In genomic region chr21:40923361-40923760, GRCh38 we compare ENCODE assay signal across 18 cellular contexts.
A peak's percentile ranks its signal among the peaks of the same experiment; 100 is the strongest.
DNase-seq lines count a peak whose midpoint lies in the region; ATAC-seq and TF ChIP-seq lines count a peak whose summit lies in the region.
"Had no signal": no experiment of that assay in that cellular context is flagged by ENCODE, and none has a peak within 500 bp of the region (broad histone marks: within the 10 kb centered on the region; RNA-seq: fewer than 3 reads in every experiment).

No MANE protein-coding gene starts in this region.

- TF ChIP-seq CTCF in astrocyte of the cerebellum (IDR thresholded peaks at IDR 0.05; ENCODE audit: low read depth, low read length, missing control alignments) (no peak), foreskin keratinocyte (conservative IDR thresholded peaks at IDR 0.05) (peak; percentile 6), lower leg skin (IDR thresholded peaks at IDR 0.05) (no peak)

- in situ Hi-C loops in astrocyte of the cerebellum (cut with HindIII; ENCODE audit: low sequenced_read_pairs) = no loop called here

- ATAC-seq in foreskin keratinocyte = peak; percentile 52
- ATAC-seq in GM21423 (IDR thresholded peaks at IDR 0.05; ENCODE audit: unreplicated experiment) = no peak
- ATAC-seq: K562 had no signal

- H3K4me3 ChIP-seq in astrocyte of the cerebellum (ENCODE audit: low read depth, low read length) (no peak overlapping the region), lower leg skin (ENCODE audit: low read depth, poor library complexity, severe bottlenecking) (no peak overlapping the region)
- H3K4me3 ChIP-seq: BLaER1, K562, SJCRH30 had no signal

- DNase-seq in NOMO-1 treated with DMSO at 0.1 percent for 48 hours (lab: John Stamatoyannopoulos, UW; ENCODE audit: unreplicated experiment) (peak; percentile 8), NOMO-1 (lab: John Stamatoyannopoulos, UW; ENCODE audit: unreplicated experiment in 2 of 2) (no peak), astrocyte of the cerebellum (ENCODE audit: low read depth) (peak; percentile 13), foreskin keratinocyte (peak; percentile 81 to 83), lower leg skin (ENCODE audit: low spot score in 2 of 2) (no peak), DMS 273 treated with DMSO at 0.1 percent for 48 hours (lab: John Stamatoyannopoulos, UW) (no peak)
- DNase-seq: CD8-positive, alpha-beta memory T cell; NCI-H1105 treated with DMSO at 0.1 percent for 48 hours; NCI-H1694 treated with DMSO at 0.1 percent for 48 hours; NCI-H2107; NCI-H345; NCI-H524 treated with DMSO at 0.1 percent for 48 hours; NK-92 treated with Interleukin-12 subunit alpha and Interleukin-12 subunit beta, amount 100 ng/mL, for 24 hours; RPMI8226; SJCRH30 had no signal

- intact Hi-C loops in lower leg skin (cut with DNase I; ENCODE audit: low total_unique reads) = no loop called here

- no peaks in the 10 kb centered on the region for H3K27me3 ChIP-seq in foreskin keratinocyte
- H3K27me3 ChIP-seq: BLaER1, SJCRH30 had no signal

- peak overlapping the region; percentile 63 for H3K27ac ChIP-seq in foreskin keratinocyte
- H3K27ac ChIP-seq: BLaER1, SJCRH30 had no signal

- 20 to 30% methylated on average over 8 of the region's 8 CpGs for WGBS in lower leg skin, 2 donors

- no peak for TF ChIP-seq POLR2A in lower leg skin (IDR thresholded peaks at IDR 0.05)

- peaks cover 14% of the 10 kb centered on the region for H3K4me1 ChIP-seq in foreskin keratinocyte
- H3K4me1 ChIP-seq: BLaER1, SJCRH30 had no signal

Comparison
In these comparisons a context has a peak if more than half of its experiments do, and no peak if none do; other contexts are left out.
1. DNase-seq: peak in NOMO-1 treated with DMSO at 0.1 percent for 48 hours (single experiment), astrocyte of the cerebellum (single experiment) and foreskin keratinocyte (2 of 2); none in NOMO-1 (0 of 2), lower leg skin (0 of 2) and DMS 273 treated with DMSO at 0.1 percent for 48 hours (single experiment).